Comparison of ENCODE assay signal across 8 cellular contexts in genomic region chr16:641326-642188, GRCh38. TPM values are rescaled to one million over a fixed set of nuclear protein-coding genes. Genes with fewer than 3 reads are reported as not detected.
DNase-seq lines count a peak whose midpoint lies in the region; ATAC-seq, FAIRE-seq and TF ChIP-seq lines count a peak whose summit lies in the region.

TSS of gene MCRIP2 (plus strand) at chr16:641828. CDS start at chr16:641992, 164 bp downstream.

- ATAC-seq in GM21528 (IDR thresholded peaks at IDR 0.05; ENCODE audit: low FRiP score, unreplicated experiment) (peak; percentile 50), upper lobe of right lung (peak; percentile 75)

- H4K8ac ChIP-seq in trophoblast cell (ENCODE audit: low read depth, low read length), result peak within 1 kb of the TSS; percentile 80

- H3K14ac ChIP-seq in trophoblast cell (ENCODE audit: low read length), result peak within 1 kb of the TSS; percentile 54

- H3K4ac ChIP-seq in trophoblast cell (ENCODE audit: low read depth, low read length), result peak within 1 kb of the TSS; percentile 80

- H3K27me3 ChIP-seq in adipocyte (replicated peaks; ENCODE audit: control insufficient read depth, insufficient read depth, low read length) (no peaks in the 10 kb centered on the region), trophoblast cell (ENCODE audit: insufficient read depth, low read length) (no peaks in the 10 kb centered on the region), upper lobe of right lung (no peaks in the 10 kb centered on the region)

- H3K18ac ChIP-seq in trophoblast cell (ENCODE audit: low read length), result peak within 1 kb of the TSS; percentile 40

- no CpG with 5 or more reads among the region's 81 CpGs for WGBS in trophoblast cell (ENCODE audit: extremely low coverage, insufficient coverage, insufficient read length)

- H3K79me2 ChIP-seq in trophoblast cell (ENCODE audit: control insufficient read depth, insufficient read depth, low read length, poor library complexity), result peaks cover 7% of the 10 kb centered on the region

- peak within 1 kb of the TSS; percentile 46 for H4K12ac ChIP-seq in trophoblast cell (ENCODE audit: low read depth, low read length)

- H2AFZ ChIP-seq in trophoblast cell (ENCODE audit: insufficient read depth, low read length, poor library complexity), result peak within 1 kb of the TSS; percentile 78

- H3K23ac ChIP-seq in trophoblast cell (ENCODE audit: low read length), result no peak within 1 kb of the TSS

- peaks cover 17% of the 10 kb centered on the region for H3K79me1 ChIP-seq in trophoblast cell (ENCODE audit: low read length)

- TF ChIP-seq CTCF in D721Med (IDR thresholded peaks at IDR 0.05; ENCODE audit: insufficient read depth, missing control alignments) (no peak), LNCaP clone FGC (IDR thresholded peaks at IDR 0.05; ENCODE audit: control insufficient read depth, extremely low read depth, insufficient read depth) (no peak), upper lobe of right lung (IDR thresholded peaks at IDR 0.05) (no peak)

- H3K9me3 ChIP-seq in adipocyte (ENCODE audit: control insufficient read depth, low read length) (no peaks in the 10 kb centered on the region), trophoblast cell (ENCODE audit: insufficient read depth, low read depth, low read length) (peaks cover 1% of the 10 kb centered on the region), upper lobe of right lung (no peaks in the 10 kb centered on the region)

- DNase-seq in D721Med (ENCODE audit: insufficient read length, low spot score) (peak; percentile 95), LNCaP clone FGC (ENCODE audit: low read depth) (no peak), SKM-1 treated with dmso at 0.1 percent for 144 hours (lab: John Stamatoyannopoulos, UW; ENCODE audit: unreplicated experiment) (peak; percentile 71), adipocyte (ENCODE audit: low read depth) (peak; percentile 89), cardiac septum (ENCODE audit: low spot score) (peak; percentile 93), trophoblast cell (peak; percentile 79 to 80), upper lobe of right lung (peak; percentile 96)

- H3K4me1 ChIP-seq in adipocyte (ENCODE audit: control insufficient read depth, insufficient read depth, low read length) (peaks cover 22% of the 10 kb centered on the region), trophoblast cell (ENCODE audit: control insufficient read depth in 1 of 2, insufficient read depth in 2 of 2, low read length in 2 of 2) (peaks cover 16 to 33% of the 10 kb centered on the region in 2 experiments), upper lobe of right lung (peaks cover 25% of the 10 kb centered on the region)

- peak within 1 kb of the TSS; percentile 65 for H4K91ac ChIP-seq in trophoblast cell (ENCODE audit: low read depth, low read length)

- peak within 1 kb of the TSS; percentile 96 for H3K9ac ChIP-seq in adipocyte (ENCODE audit: low read length)
- peak within 1 kb of the TSS; percentile 47 for H3K9ac ChIP-seq in trophoblast cell (ENCODE audit: low read length)

- peak within 1 kb of the TSS; percentile 72 for H3K4me2 ChIP-seq in trophoblast cell (ENCODE audit: low read length)

- peak within 1 kb of the TSS; percentile 64 for H2BK5ac ChIP-seq in trophoblast cell (ENCODE audit: low read depth, low read length, poor library complexity)

- peak within 1 kb of the TSS; percentile 42 for H2BK12ac ChIP-seq in trophoblast cell (ENCODE audit: low read length)

- intact Hi-C loops in cardiac septum (cut with DNase I) (loop anchor here (2.0 to 5.0 kb wide), 2 partner anchors 19 to 54 kb away; no protein-coding TSS in a partner anchor), upper lobe of right lung (cut with DNase I) (no loop called here)

- FAIRE-seq in D721Med (lab: Jason Lieb, UNC), result no peak

- H2AK5ac ChIP-seq in trophoblast cell (ENCODE audit: low read length), result peak within 1 kb of the TSS; percentile 7

- peak within 1 kb of the TSS; percentile 91 for H3K4me3 ChIP-seq in LNCaP clone FGC (ENCODE audit: low read depth, low read length)
- H3K4me3 ChIP-seq in adipocyte (ENCODE audit: low read length), result peak within 1 kb of the TSS; percentile 87
- H3K4me3 ChIP-seq in trophoblast cell (ENCODE audit: low read depth, low read length), result peak within 1 kb of the TSS; percentile 76
- H3K4me3 ChIP-seq in upper lobe of right lung, result peak within 1 kb of the TSS; percentile 71

- H3K27ac ChIP-seq in trophoblast cell (ENCODE audit: low read depth, low read length) (no peak within 1 kb of the TSS), upper lobe of right lung (peak within 1 kb of the TSS; percentile 76)

- H2BK120ac ChIP-seq in trophoblast cell (ENCODE audit: insufficient read depth, low read length, poor library complexity), result peak within 1 kb of the TSS; percentile 18

- no peaks in the 10 kb centered on the region for H3K36me3 ChIP-seq in adipocyte (ENCODE audit: control insufficient read depth, insufficient read depth, low read length, severe bottlenecking)
- H3K36me3 ChIP-seq in trophoblast cell (ENCODE audit: control insufficient read depth in 1 of 2, insufficient read depth in 2 of 2, low read length in 2 of 2), result no peaks in the 10 kb centered on the region
- no peaks in the 10 kb centered on the region for H3K36me3 ChIP-seq in upper lobe of right lung

RNA-seq across cellular contexts. Expression of gene MCRIP2, which starts in this region (rescaled TPM):
- 90.3 TPM for total RNA-seq in cardiac septum
- polyA plus RNA-seq in trophoblast cell (2013), result 15.7 and 16.9 TPM in 2 replicates
- 57.9 TPM for total RNA-seq in upper lobe of right lung
